In the genomic region with DNA sequence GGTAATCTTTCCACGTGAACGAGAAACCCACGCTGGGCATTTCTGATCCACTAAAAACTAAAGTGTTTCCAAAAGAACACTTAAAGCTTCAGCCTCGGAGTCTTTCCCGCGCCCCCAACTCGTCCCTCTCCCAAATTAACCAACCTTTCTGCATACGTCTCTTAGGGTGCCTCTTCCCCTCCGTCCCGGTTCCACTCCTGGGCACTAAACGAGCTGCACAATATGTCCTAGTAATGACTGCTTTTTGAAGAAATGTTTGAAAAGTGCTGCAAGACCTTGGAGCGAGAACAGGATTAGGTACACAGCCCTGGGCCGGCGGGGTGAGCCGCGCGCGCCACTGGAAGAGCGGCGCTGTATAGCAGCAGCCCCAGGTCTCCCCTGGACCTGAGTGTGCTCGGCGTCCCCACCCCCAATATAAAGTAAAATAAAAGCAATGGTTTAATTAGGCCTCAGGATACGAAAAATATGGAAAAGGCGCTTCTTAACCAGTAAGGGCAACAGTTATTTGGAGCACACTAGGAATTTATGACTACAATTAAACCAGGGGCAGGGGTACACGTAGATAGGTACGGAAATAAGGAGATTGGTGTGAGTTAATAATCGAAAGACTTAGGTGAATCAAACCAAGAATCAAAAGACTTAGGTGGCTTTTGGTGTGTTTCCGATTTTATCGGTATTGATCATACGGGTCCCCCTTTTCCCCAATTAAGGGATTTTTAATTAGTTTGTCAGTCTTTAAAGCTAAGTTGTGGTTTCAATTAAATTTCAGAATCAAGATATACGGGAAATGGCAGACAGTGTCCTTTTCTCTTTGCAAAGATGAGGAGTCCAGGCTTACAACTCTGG, we compare ENCODE assay signal across 8 cellular contexts. TPM values are rescaled to one million over a fixed set of nuclear protein-coding genes. Genes with fewer than 3 reads are reported as not detected.
DNase-seq lines count a peak whose midpoint lies in the region; ATAC-seq and TF ChIP-seq lines count a peak whose summit lies in the region.

No MANE protein-coding gene starts in this region.

- H3K56ac ChIP-seq in mesendoderm (ENCODE audit: low read length) = peak overlapping the region; percentile 90

- peaks cover 4% of the 10 kb centered on the region for H3K79me1 ChIP-seq in mesendoderm (ENCODE audit: low read length)

- peak overlapping the region; percentile 67 for H3K4me2 ChIP-seq in mesendoderm (ENCODE audit: low read length)

- POLR2A ChIA-PET in AG04450 (lab: Yijun Ruan, JAX) = interaction anchor here (0.6 to 3.0 kb wide), 3 partner anchors 39 to 158 kb away, joined by 3 to 21 read pairs (median 5); no protein-coding TSS in a partner anchor

- H3K27ac ChIP-seq in AG04450 (ENCODE audit: low read depth, low read length) (peak overlapping the region; percentile 21), HUES48 (ENCODE audit: low read depth, low read length) (peak overlapping the region; percentile 97), mesendoderm (ENCODE audit: low read depth, low read length) (peak overlapping the region; percentile 77)

- H3K23ac ChIP-seq in mesendoderm (ENCODE audit: low read length) = no peak overlapping the region

- CTCF ChIA-PET in AG04450 (lab: Charles Lee) = interaction anchor here (0.6 to 1.7 kb wide), 2 partner anchors 12 to 69 kb away, joined by 7 to 8 read pairs; no protein-coding TSS in a partner anchor

- H3K79me2 ChIP-seq in mesendoderm (ENCODE audit: control insufficient read depth, insufficient read depth, low read length) = peaks cover 58% of the 10 kb centered on the region

- H3K18ac ChIP-seq in mesendoderm (ENCODE audit: low read length) = peak overlapping the region; percentile 100

- H2AK5ac ChIP-seq in mesendoderm (ENCODE audit: low read length) = no peak overlapping the region

- H3K4me3 ChIP-seq in AG04450 (ENCODE audit: low read depth, low read length) = peak overlapping the region; percentile 77
- peak overlapping the region; percentile 84 for H3K4me3 ChIP-seq in HUES48 (ENCODE audit: low read depth, low read length)
- H3K4me3 ChIP-seq in astrocyte of the spinal cord (ENCODE audit: low read depth, low read length) = peak overlapping the region; percentile 60
- peak overlapping the region; percentile 86 for H3K4me3 ChIP-seq in mesendoderm (ENCODE audit: low read length)

- H2BK120ac ChIP-seq in mesendoderm (ENCODE audit: low read depth, low read length) = no peak overlapping the region

- H3K4me1 ChIP-seq in HUES48 (ENCODE audit: control insufficient read depth, insufficient read depth, low read length) (peaks cover 20% of the 10 kb centered on the region), mesendoderm (ENCODE audit: control insufficient read depth, low read depth, low read length) (peaks cover 2% of the 10 kb centered on the region)

- ATAC-seq in HG03520 (IDR thresholded peaks at IDR 0.05; ENCODE audit: unreplicated experiment) (no peak), HG02885 (IDR thresholded peaks at IDR 0.05; ENCODE audit: poor library complexity, unreplicated experiment) (no peak), GM21576 (IDR thresholded peaks at IDR 0.05; ENCODE audit: unreplicated experiment) (no peak)

- H2BK15ac ChIP-seq in mesendoderm (replicated peaks; ENCODE audit: low read depth) = no peak overlapping the region

- no peaks in the 10 kb centered on the region for H3K9me3 ChIP-seq in AG04450 (ENCODE audit: control insufficient read depth, insufficient read depth, low read length)
- H3K9me3 ChIP-seq in HUES48 (ENCODE audit: control insufficient read depth, insufficient read depth, low read length) = no peaks in the 10 kb centered on the region

- H4K8ac ChIP-seq in mesendoderm (ENCODE audit: low read depth, low read length) = peak overlapping the region; percentile 66

- in situ Hi-C loops in astrocyte of the spinal cord (cut with HindIII; ENCODE audit: low sequenced_read_pairs) = no loop called here

- no peak overlapping the region for H4K5ac ChIP-seq in mesendoderm (ENCODE audit: low read length)

- no CpG with 5 or more reads among the region's 31 CpGs for WGBS in mesendoderm (ENCODE audit: extremely low coverage, insufficient coverage, low lambda C conversion rate)

- H3K36me3 ChIP-seq in HUES48 (ENCODE audit: control insufficient read depth, insufficient read depth, low read length) (peaks cover 8% of the 10 kb centered on the region; the same call in 1 of the 2 replicates), mesendoderm (ENCODE audit: control insufficient read depth, insufficient read depth, low read length) (no peaks in the 10 kb centered on the region)

- peak overlapping the region; percentile 55 for H2BK5ac ChIP-seq in mesendoderm (ENCODE audit: low read length)

- no peaks in the 10 kb centered on the region for H3K27me3 ChIP-seq in AG04450 (ENCODE audit: control insufficient read depth, insufficient read depth, low read length)
- no peaks in the 10 kb centered on the region for H3K27me3 ChIP-seq in HUES48 (ENCODE audit: control insufficient read depth, insufficient read depth, low read length)
- no peaks in the 10 kb centered on the region for H3K27me3 ChIP-seq in mesendoderm (ENCODE audit: insufficient read depth, low read length, poor library complexity)

- H3K9ac ChIP-seq in HUES48 (ENCODE audit: low read depth, low read length) = peak overlapping the region; percentile 67
- peak overlapping the region; percentile 88 for H3K9ac ChIP-seq in mesendoderm (ENCODE audit: low read length)

- no peak for DNase-seq in AG04450 (ENCODE audit: low read depth, low spot score)
- DNase-seq in astrocyte of the spinal cord (ENCODE audit: low read depth, low spot score) = peak; percentile 30
- peak; percentile 69 for DNase-seq in mesendoderm
- DNase-seq in ureter (ENCODE audit: low spot score) = no peak

- no peak overlapping the region for H3K4ac ChIP-seq in mesendoderm (ENCODE audit: low read depth, low read length)

- TF ChIP-seq CTCF in AG04450 (IDR thresholded peaks at IDR 0.05; ENCODE audit: low read depth, low read length) = no peak
- no peak for TF ChIP-seq CTCF in astrocyte of the spinal cord (IDR thresholded peaks at IDR 0.05; ENCODE audit: low read depth, low read length)

RNA-seq across cellular contexts. Expression of a gene that starts 1.9 kb away (rescaled TPM):
- polyA plus RNA-seq in AG04450 (2011; rRNA removed) = 2.4 and 3.4 TPM in 2 replicates
- polyA minus RNA-seq in AG04450 (2011; rRNA and poly(A)+ RNA removed) = 10.4 and 14.7 TPM in 2 replicates
- 22.9 TPM for polyA plus RNA-seq in mesendoderm (2013, experiment 1 of 2)
- 23.2 TPM for polyA plus RNA-seq in mesendoderm (2013, experiment 2 of 2)
- 4.8 TPM for total RNA-seq in ureter

RNA-seq across cellular contexts. Expression of a gene that starts 34.7 kb away (rescaled TPM):
- polyA plus RNA-seq in AG04450 (2011; rRNA removed) = 13.8 and 21.2 TPM in 2 replicates
- polyA minus RNA-seq in AG04450 (2011; rRNA and poly(A)+ RNA removed) = 25.3 and 42.3 TPM in 2 replicates
- 5.0 TPM for polyA plus RNA-seq in mesendoderm (2013, experiment 1 of 2)
- polyA plus RNA-seq in mesendoderm (2013, experiment 2 of 2) = 5.6 TPM
- total RNA-seq in ureter = 36.8 TPM

Comparison
In these comparisons a context has a peak if more than half of its experiments do, and no peak if none do; other contexts are left out.
1. DNase-seq: peak in astrocyte of the spinal cord (single experiment) and mesendoderm (single experiment); none in AG04450 (single experiment) and ureter (single experiment).
2. H3K27ac ChIP-seq: peak in every context shown above with its lines; median percentile 97 in HUES48; 77 in mesendoderm; 21 in AG04450.
3. Peak in every context shown above with its lines, with median percentiles within 50 percentile points of each other: H3K4me3 ChIP-seq.